ENCODE assay signal across 7 cellular contexts in the genomic region with DNA sequence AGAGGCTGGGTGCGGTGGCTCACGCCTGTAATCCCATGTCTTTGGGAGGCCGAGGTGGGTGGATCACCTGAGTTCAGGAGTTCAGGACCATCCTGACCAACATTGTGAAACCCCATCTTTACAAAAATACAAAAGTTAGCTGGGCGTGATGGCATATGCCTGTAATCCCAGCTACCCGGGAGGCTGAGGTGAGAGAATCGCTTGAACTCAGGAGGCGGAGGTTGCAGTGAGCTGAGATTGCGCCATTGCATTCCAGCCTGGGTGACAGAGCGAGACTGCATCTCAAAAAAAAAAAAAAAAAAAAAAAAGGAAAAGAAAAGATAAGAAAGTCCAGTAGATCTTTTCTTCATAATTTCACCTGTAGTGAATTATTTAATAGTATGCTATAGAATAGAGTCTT.
DNase-seq lines count a peak whose midpoint lies in the region; ATAC-seq, FAIRE-seq and TF ChIP-seq lines count a peak whose summit lies in the region.
"Not testable (repeated sequence)": the region's sequence is repeated elsewhere in the genome, so short reads cannot be mapped to it uniquely, and the experiment has no call there.

No MANE protein-coding gene starts in this region.

- H3K14ac ChIP-seq in H1 (ENCODE audit: insufficient read length): not testable (repeated sequence)

- H4K91ac ChIP-seq in H1 (replicated peaks; ENCODE audit: insufficient read length, low read length): not testable (repeated sequence)

- not testable (repeated sequence) for H2BK12ac ChIP-seq in H1 (ENCODE audit: low read depth, low read length)

- H3K4me1 Mint-ChIP-seq in Calu3 (ENCODE audit: low read depth, unreplicated experiment): peaks cover 20% of the 10 kb centered on the region

- in situ Hi-C loops in mammary epithelial cell (cut with MboI; ENCODE audit: low sequenced_read_pairs in 2 of 2): not testable (repeated sequence)

- not testable (repeated sequence) for H3F3A ChIP-seq in PC-3 (ENCODE audit: low read length, unreplicated experiment)

- TF ChIP-seq POLR2A in H1 (IDR thresholded peaks at IDR 0.05; ENCODE audit: control extremely low read depth in 1 of 2, low read depth in 2 of 2, low read length in 2 of 2): not testable (repeated sequence)

- not testable (repeated sequence) for TF ChIP-seq CTCF in Calu3 (IDR thresholded peaks at IDR 0.05; ENCODE audit: unreplicated experiment); PC-3 (conservative IDR thresholded peaks at IDR 0.05; ENCODE audit: low read depth, low read length); RWPE2 (IDR thresholded peaks at IDR 0.05; ENCODE audit: poor library complexity, severe bottlenecking); mammary epithelial cell (conservative IDR thresholded peaks at IDR 0.05 in 1 of 2, IDR thresholded peaks at IDR 0.05 in 1 of 2; ENCODE audit: extremely low read depth in 1 of 2, insufficient read depth in 1 of 2, low read depth in 1 of 2, low read length in 2 of 2); H1 (IDR thresholded peaks at IDR 0.05; ENCODE audit: control extremely low read depth in 1 of 3, insufficient read depth in 1 of 3, low read depth in 1 of 3, low read length in 3 of 3)

- not testable (repeated sequence) for H3K56ac ChIP-seq in H1 (replicated peaks; ENCODE audit: insufficient read length, low read depth, low read length)

- H2BK15ac ChIP-seq in H1 (ENCODE audit: low read length): not testable (repeated sequence)

- not testable (repeated sequence) for H3K9me2 ChIP-seq in PC-3 (replicated peaks; ENCODE audit: low read length)

- H3K79me1 ChIP-seq in H1 (ENCODE audit: low read depth, low read length): not testable (repeated sequence)

- WGBS in mammary epithelial cell (ENCODE audit: low coverage, missing lambda C conversion rate): 56% methylated on average over 9 of the region's 9 CpGs
- 99% methylated on average over 8 of the region's 9 CpGs; no CpG with 5 or more reads in 1 of the 2 experiments for WGBS in H1 (ENCODE audit: extremely low coverage in 1 of 2, insufficient coverage in 1 of 2, insufficient read length in 1 of 2, insufficient replicate concordance in 2 of 2, low coverage in 1 of 2, low lambda C conversion rate in 2 of 2, missing lambda C conversion rate in 1 of 2), 2 experiments
- 77 to 90% (median 81%) methylated on average over 9 of the region's 9 CpGs for WGBS in small intestine, 3 donors

- not testable (repeated sequence) for H2BK5ac ChIP-seq in H1 (ENCODE audit: low read depth, low read length)

- not testable (repeated sequence) for H3K36me3 ChIP-seq in PC-3 (ENCODE audit: low read depth, low read length); RWPE2 (ENCODE audit: low read depth); mammary epithelial cell (ENCODE audit: insufficient read depth, low read length); H1 (ENCODE audit: control insufficient read depth in 2 of 4, insufficient read depth in 4 of 4, low read length in 3 of 4); small intestine (ENCODE audit: control insufficient read depth in 2 of 2, insufficient read depth in 2 of 2, low read length in 2 of 2)

- not testable (repeated sequence) for H4K8ac ChIP-seq in H1 (ENCODE audit: extremely low read depth, insufficient read depth, low read length)

- H3K23me2 ChIP-seq in H1 (ENCODE audit: low read depth, low read length): not testable (repeated sequence)

- not testable (repeated sequence) for H3K27ac Mint-ChIP-seq in Calu3 (ENCODE audit: unreplicated experiment)

- not testable (repeated sequence) for H2BK20ac ChIP-seq in H1 (ENCODE audit: low read length)

- not testable (repeated sequence) for TF ChIP-seq EP300 in H1 (IDR thresholded peaks at IDR 0.05; ENCODE audit: borderline replicate concordance in 1 of 2, low read depth in 2 of 2, low read length in 2 of 2)

- CTCF ChIA-PET in Calu3 (lab: Charles Lee): interaction anchor here (0.7 kb wide), 2 partner anchors 255 to 1608 kb away, joined by 3 to 4 read pairs; no protein-coding TSS in a partner anchor
- CTCF ChIA-PET in PC-3 (lab: Charles Lee); mammary epithelial cell (lab: Charles Lee; ENCODE audit: low non-redundant PET): not testable (repeated sequence)
- CTCF ChIA-PET in H1 (lab: Charles Lee; ENCODE audit: partially characterized antibody): interaction anchor here (0.8 kb wide), 1 partner anchor 12 kb away, joined by 5 read pairs; no protein-coding TSS in a partner anchor

- H3K9ac ChIP-seq in PC-3 (ENCODE audit: low read length); mammary epithelial cell (ENCODE audit: insufficient read depth, low read length); H1 (replicated peaks in 1 of 4; ENCODE audit: extremely low read depth in 1 of 4, low read depth in 3 of 4, low read length in 3 of 4): not testable (repeated sequence)

- BruUV-seq in Calu3 (replicated peaks; lab: Mats Ljungman, UMichigan); PC-3 (replicated peaks; lab: Mats Ljungman, UMichigan); mammary epithelial cell (replicated peaks; lab: Mats Ljungman, UMichigan): not testable (repeated sequence)

- H3K4me1 ChIP-seq in PC-3 (ENCODE audit: insufficient read depth, low read length): peaks cover 14% of the 10 kb centered on the region
- H3K4me1 ChIP-seq in RWPE2 (ENCODE audit: insufficient read depth, poor library complexity, severe bottlenecking): peaks cover 26% of the 10 kb centered on the region
- not testable (repeated sequence) for H3K4me1 ChIP-seq in mammary epithelial cell (ENCODE audit: insufficient read depth, low read length); H1 (replicated peaks in 1 of 4; ENCODE audit: control insufficient read depth in 3 of 4, insufficient read depth in 4 of 4, low read length in 3 of 4); small intestine (ENCODE audit: control insufficient read depth in 2 of 2, insufficient read depth in 1 of 2, low read depth in 1 of 2, low read length in 1 of 2)

- not testable (repeated sequence) for H3K18ac ChIP-seq in H1 (ENCODE audit: extremely low read depth, low read length)

- H3K9me3 ChIP-seq in PC-3 (ENCODE audit: low read length); RWPE2 (ENCODE audit: severe bottlenecking); mammary epithelial cell (replicated peaks; ENCODE audit: insufficient read depth, low read length); H1 (ENCODE audit: insufficient read depth in 2 of 2, low read depth in 1 of 2, low read length in 1 of 2); small intestine (ENCODE audit: control insufficient read depth, low read depth): not testable (repeated sequence)

- H3K27me3 Mint-ChIP-seq in Calu3 (ENCODE audit: unreplicated experiment): not testable (repeated sequence)

- H4K20me1 ChIP-seq in PC-3 (ENCODE audit: low read length); mammary epithelial cell (ENCODE audit: insufficient read depth, low read length); H1 (replicated peaks in 1 of 2; ENCODE audit: control insufficient read depth in 1 of 2, insufficient read depth in 2 of 2, low read length in 2 of 2): not testable (repeated sequence)

- intact Hi-C loops in Calu3 (cut with micrococcal nuclease; ENCODE audit: unreplicated experiment); PC-3 (cut with micrococcal nuclease); mammary epithelial cell (cut with micrococcal nuclease): not testable (repeated sequence)

- not testable (repeated sequence) for ATAC-seq in PC-3
- 0 out of 3 replicates have a peak, but pooled peaks have one; percentile 44 for ATAC-seq in RWPE2 (ENCODE audit: low read depth)

- DNase-seq in Calu3: peak; percentile 35
- not testable (repeated sequence) for DNase-seq in PC-3; RWPE2 (ENCODE audit: low spot score); mammary epithelial cell; H1 (ENCODE audit: low read depth in 1 of 2, low spot score in 2 of 2); epithelial cell of prostate (ENCODE audit: low read depth, low spot score)
- DNase-seq in small intestine: peak; percentile 13

- not testable (repeated sequence) for H2AK5ac ChIP-seq in H1 (ENCODE audit: low read depth, low read length)

- not testable (repeated sequence) for H2BK120ac ChIP-seq in H1 (replicated peaks; ENCODE audit: low read depth, low read length)

- H3K9me3 Mint-ChIP-seq in Calu3 (ENCODE audit: low read depth, unreplicated experiment): not testable (repeated sequence)

- FAIRE-seq in H1 (lab: Jason Lieb, UNC); small intestine (lab: Jason Lieb, UNC): not testable (repeated sequence)

- H3K23ac ChIP-seq in H1 (ENCODE audit: insufficient read length): not testable (repeated sequence)

- H3K36me3 Mint-ChIP-seq in Calu3 (ENCODE audit: insufficient read depth, unreplicated experiment): not testable (repeated sequence)

- not testable (repeated sequence) for H4K5ac ChIP-seq in H1 (ENCODE audit: insufficient read length, low read depth, low read length)

- dilution Hi-C loops in mammary epithelial cell (cut with HindIII; ENCODE audit: low sequenced_read_pairs): not testable (repeated sequence)

- 0 out of 2 replicates have a peak overlapping the region, but pooled peaks have one; percentile 38 for H2AFZ ChIP-seq in PC-3 (ENCODE audit: low read length)
- not testable (repeated sequence) for H2AFZ ChIP-seq in mammary epithelial cell (ENCODE audit: low read depth, low read length); H1 (ENCODE audit: low read length)

- peak overlapping the region; percentile 40; the same call in 1 of the 2 replicates for H3K4me3 ChIP-seq in PC-3 (ENCODE audit: low read length)
- H3K4me3 ChIP-seq in RWPE2 (ENCODE audit: severe bottlenecking); mammary epithelial cell (replicated peaks in 1 of 3; ENCODE audit: insufficient read depth in 1 of 3, low read depth in 2 of 3, low read length in 3 of 3); H1 (ENCODE audit: extremely low read depth in 1 of 4, insufficient read depth in 2 of 4, low read depth in 3 of 4, low read length in 4 of 4); small intestine (ENCODE audit: low read depth in 1 of 2, low read length in 2 of 2): not testable (repeated sequence)

- POLR2A ChIA-PET in PC-3 (lab: Charles Lee; ENCODE audit: unreplicated experiment); H1 (lab: Charles Lee; ENCODE audit: partially characterized antibody): not testable (repeated sequence)

- not testable (repeated sequence) for H3K4ac ChIP-seq in H1 (replicated peaks; ENCODE audit: insufficient read length, low read depth, low read length)

- H3K4me2 ChIP-seq in PC-3 (ENCODE audit: low read length): peak overlapping the region; percentile 69
- not testable (repeated sequence) for H3K4me2 ChIP-seq in mammary epithelial cell (ENCODE audit: insufficient read depth, low read depth, low read length); H1 (ENCODE audit: insufficient read depth in 1 of 2, low read depth in 2 of 2, low read length in 2 of 2)

- not testable (repeated sequence) for H3K27me3 ChIP-seq in PC-3 (ENCODE audit: low read length); RWPE2 (ENCODE audit: insufficient read depth, poor library complexity, severe bottlenecking); mammary epithelial cell (ENCODE audit: insufficient read depth, low read length); H1 (replicated peaks in 1 of 4; ENCODE audit: control insufficient read depth in 3 of 4, extremely low read depth in 1 of 4, insufficient read depth in 3 of 4, low read length in 3 of 4); small intestine (ENCODE audit: control insufficient read depth in 2 of 2, insufficient read depth in 2 of 2, low read length in 2 of 2)

- not testable (repeated sequence) for TF ChIP-seq RAD21 in H1 (IDR thresholded peaks at IDR 0.05 in 1 of 2, conservative IDR thresholded peaks at IDR 0.05 in 1 of 2; ENCODE audit: low read depth in 2 of 2, low read length in 2 of 2)

- not testable (repeated sequence) for H3K79me2 ChIP-seq in PC-3 (ENCODE audit: low read length); mammary epithelial cell (ENCODE audit: insufficient read depth, low read length); H1 (ENCODE audit: control insufficient read depth in 1 of 2, insufficient read depth in 2 of 2, low read length in 2 of 2)

- H3K27ac ChIP-seq in PC-3 (ENCODE audit: low read length): peak overlapping the region; percentile 17
- peak overlapping the region; percentile 66 for H3K27ac ChIP-seq in RWPE2 (ENCODE audit: poor library complexity, severe bottlenecking)
- H3K27ac ChIP-seq in mammary epithelial cell (ENCODE audit: insufficient read depth, low read depth, low read length): peak overlapping the region; percentile 35
- not testable (repeated sequence) for H3K27ac ChIP-seq in H1 (ENCODE audit: low read depth, low read length)
- peak overlapping the region; percentile 71 for H3K27ac ChIP-seq in epithelial cell of prostate
- peak overlapping the region in 1 of 2 donors; percentile 81 for H3K27ac ChIP-seq in small intestine (ENCODE audit: low read depth in 1 of 2, low read length in 1 of 2)

- peak overlapping the region; percentile 32 for H3K4me3 Mint-ChIP-seq in Calu3 (ENCODE audit: low read depth, unreplicated experiment)
